8 cellular contexts compared by ENCODE assay signal in genomic region chr2:44171018-44171417, GRCh38.
DNase-seq lines count a peak whose midpoint lies in the region; ATAC-seq and TF ChIP-seq lines count a peak whose summit lies in the region.

No MANE protein-coding gene starts in this region.

- H3K27me3 Mint-ChIP-seq in effector memory CD8-positive, alpha-beta T cell = no peaks in the 10 kb centered on the region

- H3K27ac ChIP-seq in OCI-LY3 (ENCODE audit: low read length) = no peak overlapping the region

- peak overlapping the region; percentile 90 for H3K4me3 ChIP-seq in OCI-LY3 (ENCODE audit: low read length)
- H3K4me3 ChIP-seq in neuron (ENCODE audit: low read length) = peak overlapping the region; percentile 94

- peak overlapping the region; percentile 74 for H3K4me2 ChIP-seq in OCI-LY3 (ENCODE audit: low read length)

- no peak for ATAC-seq in effector memory CD8-positive, alpha-beta T cell (replicated peaks)
- no peak for ATAC-seq in HG02885 (IDR thresholded peaks at IDR 0.05; ENCODE audit: poor library complexity, unreplicated experiment)
- ATAC-seq in HG03521 (IDR thresholded peaks at IDR 0.05; ENCODE audit: unreplicated experiment) = no peak

- TF ChIP-seq CTCF in OCI-LY3 (IDR thresholded peaks at IDR 0.05; ENCODE audit: low read depth, low read length) = no peak

- H3K36me3 ChIP-seq in OCI-LY3 (replicated peaks; ENCODE audit: low read depth, low read length) = peaks cover 3% of the 10 kb centered on the region
- no peaks in the 10 kb centered on the region for H3K36me3 ChIP-seq in neuron (ENCODE audit: insufficient read depth, low read length)

- peak overlapping the region; percentile 15 to 67 for H3K27ac Mint-ChIP-seq in effector memory CD8-positive, alpha-beta T cell

- H2AFZ ChIP-seq in OCI-LY3 (ENCODE audit: low read depth, low read length) (no peak overlapping the region), neuron (ENCODE audit: low read depth, low read length) (no peak overlapping the region)

- peaks cover 71% of the 10 kb centered on the region for H3K79me2 ChIP-seq in OCI-LY3 (ENCODE audit: low read length)

- no peak overlapping the region for H3K9ac ChIP-seq in OCI-LY3 (ENCODE audit: low read length)

- peak overlapping the region; percentile 93 to 99 for H3K4me3 Mint-ChIP-seq in effector memory CD8-positive, alpha-beta T cell

- no peaks in the 10 kb centered on the region for H3K9me3 Mint-ChIP-seq in effector memory CD8-positive, alpha-beta T cell

- H3K36me3 Mint-ChIP-seq in effector memory CD8-positive, alpha-beta T cell (ENCODE audit: insufficient read depth) = peaks cover 40% of the 10 kb centered on the region

- H3K4me1 ChIP-seq in OCI-LY3 (ENCODE audit: low read length) = peaks cover 23% of the 10 kb centered on the region
- H3K4me1 ChIP-seq in neuron (ENCODE audit: insufficient read depth, low read length) = peaks cover 7% of the 10 kb centered on the region

- H3K27me3 ChIP-seq in OCI-LY3 (ENCODE audit: low read depth, low read length) (no peaks in the 10 kb centered on the region), neuron (ENCODE audit: insufficient read depth, low read length) (no peaks in the 10 kb centered on the region)

- H4K20me1 ChIP-seq in OCI-LY3 (ENCODE audit: insufficient read depth, low read length) = peaks cover 50% of the 10 kb centered on the region

- DNase-seq in EH (ENCODE audit: low read depth) (peak; percentile 73), OCI-M2 (lab: John Stamatoyannopoulos, UW; ENCODE audit: unreplicated experiment) (no peak), SKM-1 treated with dmso at 0.1 percent for 144 hours (lab: John Stamatoyannopoulos, UW; ENCODE audit: unreplicated experiment) (no peak)
- no peak for DNase-seq in effector memory CD8-positive, alpha-beta T cell

- no peaks in the 10 kb centered on the region for H3K9me3 ChIP-seq in OCI-LY3 (ENCODE audit: insufficient read depth, low read length)
- H3K9me3 ChIP-seq in neuron (ENCODE audit: low read length) = no peaks in the 10 kb centered on the region

- peaks cover 45 to 64% of the 10 kb centered on the region in 2 donors for H3K4me1 Mint-ChIP-seq in effector memory CD8-positive, alpha-beta T cell (ENCODE audit: low read depth in 2 of 2)
